Comparison of ENCODE assay signal across 27 cellular contexts in the genomic region with DNA sequence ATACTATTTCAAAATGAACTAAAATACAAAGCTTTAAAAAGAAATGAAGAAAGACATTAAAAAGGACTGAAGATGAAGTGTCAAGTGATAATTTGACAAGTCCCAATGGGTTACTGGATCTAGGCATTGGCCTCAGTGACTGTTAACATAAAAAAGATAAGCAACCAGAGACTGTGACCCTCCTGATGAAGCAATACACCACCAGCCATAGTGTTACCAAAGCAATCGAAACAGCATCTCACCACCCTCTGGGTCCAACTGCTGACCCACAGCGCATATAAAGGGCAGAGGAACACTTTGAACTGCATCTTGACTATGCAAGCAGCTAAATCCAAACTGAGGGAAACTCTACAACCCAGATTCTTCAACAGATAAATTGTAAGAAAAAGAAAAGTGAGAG.
DNase-seq lines count a peak whose midpoint lies in the region; ATAC-seq and TF ChIP-seq lines count a peak whose summit lies in the region.
"Had no signal": no experiment of that assay in that cellular context is flagged by ENCODE, and none has a peak within 500 bp of the region (broad histone marks: within the 10 kb centered on the region; RNA-seq: fewer than 3 reads in every experiment).

No MANE protein-coding gene starts in this region.

- no peak for TF ChIP-seq POLR2A in NB4 (IDR thresholded peaks at IDR 0.05; ENCODE audit: extremely low read depth, insufficient read length)

- H3K4me3 Mint-ChIP-seq in T-helper 17 cell (no peak overlapping the region), naive B cell (peak overlapping the region in 3 of 8 donors; percentile 74 to 83 (median 82))
- H3K4me3 Mint-ChIP-seq: CD14-positive monocyte; CD8-positive, alpha-beta memory T cell; GM23338; HFFc6; T-helper 1 cell treated with Interleukin-12 subunit alpha and Interleukin-12 subunit beta and Interleukin-4 antibody, amounts not matched to agents 30 μg/mL and 1 μg/mL, for 36 hours had no signal

- no peaks in the 10 kb centered on the region for H3K9me2 ChIP-seq in hepatocyte (replicated peaks; ENCODE audit: insufficient read depth)

- no peak overlapping the region for H3K4me3 ChIP-seq in HL-60 (replicated peaks; ENCODE audit: insufficient read depth, low read length)
- H3K4me3 ChIP-seq in NB4 (ENCODE audit: low read depth, low read length) = no peak overlapping the region
- no peak overlapping the region for H3K4me3 ChIP-seq in upper lobe of right lung
- no peak overlapping the region for H3K4me3 ChIP-seq in hepatocyte
- H3K4me3 ChIP-seq: GM23338, HAP-1, PC-9 had no signal

- 76% methylated on average over 2 of the region's 2 CpGs for WGBS in hepatocyte (ENCODE audit: low lambda C conversion rate, missing lambda C conversion rate)

- H3K36me3 ChIP-seq in upper lobe of right lung = peaks cover 15% of the 10 kb centered on the region
- H3K36me3 ChIP-seq in hepatocyte (replicated peaks; ENCODE audit: insufficient read depth, low read depth) = no peaks in the 10 kb centered on the region
- H3K36me3 ChIP-seq: HAP-1 had no signal

- H3K36me3 Mint-ChIP-seq in T-helper 17 cell (ENCODE audit: low read depth) = peaks cover 8% of the 10 kb centered on the region
- peaks cover 20 to 30% of the 10 kb centered on the region in 2 donors for H3K36me3 Mint-ChIP-seq in naive B cell

- H3K27ac Mint-ChIP-seq in T-helper 17 cell (peak overlapping the region; percentile 5), naive B cell (peak overlapping the region in 4 of 6 donors; percentile 72 to 92 (median 84))
- H3K27ac Mint-ChIP-seq: GM23338; HFFc6; T-helper 1 cell treated with Interleukin-12 subunit alpha and Interleukin-12 subunit beta and Interleukin-4 antibody, amounts not matched to agents 30 μg/mL and 1 μg/mL, for 36 hours had no signal

- DNase-seq in HL-60 (ENCODE audit: low read depth in 1 of 2, low spot score in 1 of 2) (peak in 1 of 2 experiments; percentile 16), NB4 (ENCODE audit: low read depth) (peak; percentile 34), T-helper 17 cell (no peak), naive B cell (no peak), NCI-H128 (lab: John Stamatoyannopoulos, UW; ENCODE audit: unreplicated experiment) (no peak), upper lobe of right lung (no peak), NCI-H2196 treated with DMSO at 0.1 percent for 48 hours (lab: John Stamatoyannopoulos, UW; ENCODE audit: unreplicated experiment) (no peak), hepatocyte (ENCODE audit: low spot score) (no peak)
- DNase-seq: Calu3; CD8-positive, alpha-beta memory T cell; DND-41; HFFc6; NCI-H1048; NCI-H1417 treated with DMSO at 0.1 percent for 48 hours; NCI-H187 treated with DMSO at 0.1 percent for 48 hours; NCI-H2107; NCI-H446; NCI-H524 treated with DMSO at 0.1 percent for 48 hours; NCI-H774; PC-9; RPMI8226; SHP77; SW 1271 had no signal

- no peak overlapping the region for H2AFZ ChIP-seq in hepatocyte
- H2AFZ ChIP-seq: GM23338, PC-9 had no signal

- no peaks in the 10 kb centered on the region for H3K9me3 ChIP-seq in T-helper 17 cell (ENCODE audit: control insufficient read depth, low read length, poor library complexity, severe bottlenecking)
- H3K9me3 ChIP-seq in upper lobe of right lung = no peaks in the 10 kb centered on the region
- no peaks in the 10 kb centered on the region for H3K9me3 ChIP-seq in hepatocyte (ENCODE audit: low read depth)
- H3K9me3 ChIP-seq: HAP-1 had no signal

- TF ChIP-seq CTCF in HL-60 (IDR thresholded peaks at IDR 0.05; ENCODE audit: insufficient read depth, low read length) = no peak
- no peak for TF ChIP-seq CTCF in NB4 (IDR thresholded peaks at IDR 0.05; ENCODE audit: low read depth, low read length)
- no peak for TF ChIP-seq CTCF in upper lobe of right lung (IDR thresholded peaks at IDR 0.05)
- TF ChIP-seq CTCF in hepatocyte (IDR thresholded peaks at IDR 0.05; ENCODE audit: poor library complexity) = no peak

- H3K27me3 ChIP-seq in HL-60 (ENCODE audit: insufficient read depth, poor library complexity, severe bottlenecking) (no peaks in the 10 kb centered on the region), upper lobe of right lung (no peaks in the 10 kb centered on the region), hepatocyte (no peaks in the 10 kb centered on the region)

- ATAC-seq in T-helper 17 cell = no peak
- no peak for ATAC-seq in naive B cell (ENCODE audit: low read depth in 2 of 2)
- no peak for ATAC-seq in upper lobe of right lung
- ATAC-seq: GM23338 had no signal

- H3K9me3 Mint-ChIP-seq in naive B cell = no peaks in the 10 kb centered on the region
- H3K9me3 Mint-ChIP-seq: CD14-positive monocyte; CD8-positive, alpha-beta memory T cell; GM23338; HFFc6; T-helper 1 cell treated with Interleukin-12 subunit alpha and Interleukin-12 subunit beta and Interleukin-4 antibody, amounts not matched to agents 30 μg/mL and 1 μg/mL, for 36 hours had no signal

- no peaks in the 10 kb centered on the region for H4K20me1 ChIP-seq in hepatocyte (ENCODE audit: insufficient read depth, poor library complexity, severe bottlenecking)

- H3K4me1 ChIP-seq in upper lobe of right lung = no peaks in the 10 kb centered on the region
- H3K4me1 ChIP-seq in hepatocyte (ENCODE audit: insufficient read depth) = no peaks in the 10 kb centered on the region
- H3K4me1 ChIP-seq: HAP-1 had no signal

- H3K27me3 Mint-ChIP-seq in T-helper 17 cell = no peaks in the 10 kb centered on the region
- no peaks in the 10 kb centered on the region for H3K27me3 Mint-ChIP-seq in naive B cell

- intact Hi-C loops in upper lobe of right lung (cut with DNase I) = no loop called here

- no peak overlapping the region for H3K4me2 ChIP-seq in hepatocyte
- H3K4me2 ChIP-seq: GM23338, PC-9 had no signal

- H3K79me2 ChIP-seq in hepatocyte = no peaks in the 10 kb centered on the region

- no peaks in the 10 kb centered on the region for H3K4me1 Mint-ChIP-seq in T-helper 17 cell
- H3K4me1 Mint-ChIP-seq in naive B cell = peaks cover 22 to 38% (median 27%) of the 10 kb centered on the region in 3 donors
- H3K4me1 Mint-ChIP-seq: CD8-positive, alpha-beta memory T cell had no signal

- H3K27ac ChIP-seq in HL-60 (replicated peaks) (peak overlapping the region; percentile 21; the same call in 1 of the 2 replicates), upper lobe of right lung (no peak overlapping the region), hepatocyte (no peak overlapping the region)
- H3K27ac ChIP-seq: PC-9 had no signal
